In the genomic region with DNA sequence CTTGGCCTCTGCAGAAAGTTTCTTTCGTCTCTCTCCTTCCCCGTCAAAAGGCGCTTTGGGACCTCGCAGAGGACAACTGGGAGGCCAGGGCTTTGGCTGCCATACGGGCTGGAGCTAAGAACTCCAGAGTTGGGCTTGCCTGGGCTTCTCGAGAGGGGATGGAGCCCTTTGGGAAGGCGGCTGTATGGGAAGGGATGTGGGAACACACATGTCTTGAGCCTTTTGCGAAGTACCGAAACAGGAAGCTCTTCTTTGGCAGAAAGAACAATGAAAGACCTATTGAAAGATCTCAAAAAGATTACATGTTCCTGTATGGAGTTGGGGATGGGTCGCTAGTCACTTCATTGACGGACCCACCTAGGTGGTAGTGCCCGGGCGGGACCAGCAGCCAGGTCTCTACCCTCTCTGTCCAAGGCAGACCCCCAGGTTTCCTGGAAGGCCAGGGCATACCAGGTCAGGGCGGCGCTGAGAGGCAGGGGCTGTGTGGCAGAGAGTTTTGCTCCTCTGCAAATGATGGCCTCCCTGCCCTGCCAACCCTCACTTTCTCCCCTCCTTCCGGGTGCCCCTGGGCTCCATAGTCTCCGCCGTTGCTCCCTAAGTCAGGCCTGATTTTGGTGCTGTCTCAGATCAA, we compare ENCODE assay signal across 11 cellular contexts. TPM values are rescaled to one million over a fixed set of nuclear protein-coding genes. Genes with fewer than 3 reads are reported as not detected.
A peak's percentile ranks its signal among the peaks of the same experiment; 100 is the strongest.
DNase-seq lines count a peak whose midpoint lies in the region; ATAC-seq and TF ChIP-seq lines count a peak whose summit lies in the region.
"Had no signal": no experiment of that assay in that cellular context is flagged by ENCODE, and none has a peak within 500 bp of the region (broad histone marks: within the 10 kb centered on the region; RNA-seq: fewer than 3 reads in every experiment).

No MANE protein-coding gene starts in this region.

- peaks cover 69% of the 10 kb centered on the region for H3K4me1 Mint-ChIP-seq in stimulated activated memory B cell treated with anti-CD40 and anti-IgM and Interleukin-4, amounts not matched to agents 10 μg/mL and 1 μg/mL and 100 μg/mL, for 72 hours

- H3K9me3 ChIP-seq in Peyer's patch (no peaks in the 10 kb centered on the region), iPS DF 6.9 (ENCODE audit: control insufficient read depth, insufficient read depth, low read length) (no peaks in the 10 kb centered on the region)
- H3K9me3 ChIP-seq: BE2C, gastroesophageal sphincter had no signal

- no peaks in the 10 kb centered on the region for H3K27me3 Mint-ChIP-seq in stimulated activated memory B cell treated with anti-CD40 and anti-IgM and Interleukin-4, amounts not matched to agents 10 μg/mL and 1 μg/mL and 100 μg/mL, for 72 hours

- no peak for ATAC-seq in stimulated activated memory B cell treated with anti-CD40 and anti-IgM and Interleukin-4, amounts not matched to agents 10 μg/mL and 1 μg/mL and 100 μg/mL, for 72 hours
- ATAC-seq in HG03280 (IDR thresholded peaks at IDR 0.05; ENCODE audit: unreplicated experiment) = no peak
- ATAC-seq: gastroesophageal sphincter had no signal

- H3K9me3 Mint-ChIP-seq in stimulated activated memory B cell treated with anti-CD40 and anti-IgM and Interleukin-4, amounts not matched to agents 10 μg/mL and 1 μg/mL and 100 μg/mL, for 72 hours = no peaks in the 10 kb centered on the region

- H3K27ac Mint-ChIP-seq in stimulated activated memory B cell treated with anti-CD40 and anti-IgM and Interleukin-4, amounts not matched to agents 10 μg/mL and 1 μg/mL and 100 μg/mL, for 72 hours = peak overlapping the region; percentile 66

- H3K27ac ChIP-seq in Peyer's patch (peak overlapping the region; percentile 79 to 98 (median 90)), iPS DF 6.9 (ENCODE audit: low read length) (no peak overlapping the region)
- H3K27ac ChIP-seq: gastroesophageal sphincter had no signal

- WGBS in iPS DF 6.9 (ENCODE audit: insufficient coverage, insufficient read length) = no CpG with 5 or more reads among the region's 18 CpGs

- H3K4me1 ChIP-seq in Peyer's patch (peaks cover 4 to 46% (median 15%) of the 10 kb centered on the region in 4 donors), iPS DF 6.9 (ENCODE audit: control insufficient read depth, insufficient read depth, low read length) (peaks cover 5% of the 10 kb centered on the region; the same call in 1 of the 2 replicates)
- H3K4me1 ChIP-seq: BE2C had no signal

- peak in 1 of 2 donors; percentile 23 for TF ChIP-seq POLR2A in Peyer's patch (IDR thresholded peaks at IDR 0.05)

- no peaks in the 10 kb centered on the region for H3K27me3 ChIP-seq in Peyer's patch
- peaks cover 26% of the 10 kb centered on the region for H3K27me3 ChIP-seq in iPS DF 6.9 (ENCODE audit: control insufficient read depth, insufficient read depth, low read length)
- H3K27me3 ChIP-seq: BE2C had no signal

- TF ChIP-seq CTCF in Peyer's patch (IDR thresholded peaks at IDR 0.05) (no peak), GM10266 (IDR thresholded peaks at IDR 0.05; ENCODE audit: control insufficient read depth, insufficient read depth, low read depth, missing control alignments) (no peak)

- H3K4me3 ChIP-seq in Peyer's patch (peak overlapping the region; percentile 63 to 77 (median 70)), iPS DF 6.9 (ENCODE audit: low read length) (peak overlapping the region; percentile 40; the same call in 1 of the 2 replicates)

- peak; percentile 62 for DNase-seq in SIG-M5 treated with dmso at 0.1 percent for 504 hours (lab: John Stamatoyannopoulos, UW; ENCODE audit: unreplicated experiment)
- DNase-seq in SIG-M5 (lab: John Stamatoyannopoulos, UW) = no peak
- no peak for DNase-seq in Peyer's patch
- DNase-seq in iPS DF 6.9 (ENCODE audit: low read depth, low spot score) = no peak
- no peak for DNase-seq in GM10266 (ENCODE audit: extremely low spot score)
- DNase-seq in COR-L47 (lab: John Stamatoyannopoulos, UW) = no peak
- DNase-seq: BE2C, NCI-H1092 had no signal

- H3K4me3 Mint-ChIP-seq in stimulated activated memory B cell treated with anti-CD40 and anti-IgM and Interleukin-4, amounts not matched to agents 10 μg/mL and 1 μg/mL and 100 μg/mL, for 72 hours = peak overlapping the region; percentile 67

- no peaks in the 10 kb centered on the region for H3K36me3 Mint-ChIP-seq in stimulated activated memory B cell treated with anti-CD40 and anti-IgM and Interleukin-4, amounts not matched to agents 10 μg/mL and 1 μg/mL and 100 μg/mL, for 72 hours

- H3K36me3 ChIP-seq in Peyer's patch = no peaks in the 10 kb centered on the region
- no peaks in the 10 kb centered on the region for H3K36me3 ChIP-seq in iPS DF 6.9 (ENCODE audit: control insufficient read depth, insufficient read depth, low read length)
- H3K36me3 ChIP-seq: BE2C, gastroesophageal sphincter had no signal

RNA-seq across cellular contexts. Expression of a gene that starts 1.0 kb away (rescaled TPM):
- total RNA-seq in Peyer's patch = 100 to 1,000 TPM; 104 to 469 (median 424) TPM
